In the genomic region with DNA sequence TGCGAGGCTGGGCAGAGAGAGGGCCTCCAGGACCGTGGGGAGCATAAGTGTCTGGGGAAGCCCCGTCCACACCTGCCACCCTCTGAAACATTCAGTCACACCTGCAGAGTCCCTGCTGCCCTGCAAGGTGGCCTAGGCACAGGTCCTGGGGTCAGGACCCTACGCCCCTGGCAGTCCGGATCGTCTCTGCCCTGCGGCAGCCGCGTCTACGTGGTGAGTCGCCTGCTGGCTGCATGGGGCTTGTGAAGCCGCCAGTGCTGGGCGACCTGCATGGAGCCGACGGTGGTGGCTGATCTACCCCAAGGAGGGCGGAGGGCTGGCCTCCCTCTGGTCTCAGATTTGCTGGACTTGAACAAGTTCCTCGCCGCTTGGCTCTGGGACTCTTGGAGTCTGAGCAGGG, we compare ENCODE assay signal across 1 cellular context.
TF ChIP-seq lines count a peak whose summit lies in the region.

No MANE protein-coding gene starts in this region.

TF ChIP-seq in H1, 55 proteins besides CTCF, POLR2A, EP300 and RAD21:
- TF ChIP-seq TAF1 (IDR thresholded peaks at IDR 0.05; ENCODE audit: low read depth, low read length) (no peak), TBP (IDR thresholded peaks at IDR 0.05; ENCODE audit: low read depth, low read length) (no peak), GTF2F1 (IDR thresholded peaks at IDR 0.05; ENCODE audit: borderline replicate concordance, low read depth, low read length) (no peak), EGR1 (IDR thresholded peaks at IDR 0.05; ENCODE audit: borderline replicate concordance, low read depth, low read length) (no peak), TEAD4 (IDR thresholded peaks at IDR 0.05; ENCODE audit: low read depth, low read length) (no peak), SAP30 (IDR thresholded peaks at IDR 0.05; ENCODE audit: insufficient read depth, insufficient replicate concordance, low read length) (no peak), POLR2AphosphoS5 (IDR thresholded peaks at IDR 0.05; ENCODE audit: low read depth, low read length) (no peak)
- TF ChIP-seq, protein P1, sequence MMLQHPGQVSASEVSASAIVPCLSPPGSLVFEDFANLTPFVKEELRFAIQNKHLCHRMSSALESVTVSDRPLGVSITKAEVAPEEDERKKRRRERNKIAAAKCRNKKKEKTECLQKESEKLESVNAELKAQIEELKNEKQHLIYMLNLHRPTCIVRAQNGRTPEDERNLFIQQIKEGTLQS (IDR thresholded peaks at IDR 0.05; ENCODE audit: insufficient read depth, low read depth, low read length) = no peak
